8 cellular contexts compared by ENCODE assay signal in the genomic region with DNA sequence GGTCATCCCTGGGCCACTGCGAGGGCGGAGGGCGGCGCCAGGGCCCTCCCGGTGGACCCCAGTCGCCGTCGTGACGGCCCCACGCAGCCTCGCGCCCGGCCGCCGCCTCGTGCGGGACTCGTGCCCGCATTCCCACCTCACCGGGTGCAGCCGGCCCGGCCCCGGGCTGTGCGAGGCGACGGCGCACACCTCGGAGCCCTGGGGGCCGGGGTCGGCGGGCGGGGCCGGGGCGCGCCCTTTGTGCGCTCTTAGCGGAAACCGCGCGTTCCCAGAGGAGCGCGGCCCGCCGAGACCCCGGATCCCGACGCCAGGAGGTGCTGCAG. TPM values are rescaled to one million over a fixed set of nuclear protein-coding genes. Genes with fewer than 3 reads are reported as not detected.
DNase-seq lines count a peak whose midpoint lies in the region; ATAC-seq and TF ChIP-seq lines count a peak whose summit lies in the region.

No MANE protein-coding gene starts in this region.

- H3K4me1 ChIP-seq in CD8-positive, alpha-beta T cell (ENCODE audit: insufficient read depth, low read length), result peaks cover 45% of the 10 kb centered on the region
- H3K4me1 ChIP-seq in MM.1S (ENCODE audit: low read length), result no peaks in the 10 kb centered on the region
- peaks cover 9 to 24% of the 10 kb centered on the region in 2 experiments for H3K4me1 ChIP-seq in trophoblast cell (ENCODE audit: control insufficient read depth in 1 of 2, insufficient read depth in 2 of 2, low read length in 2 of 2)

- no peak overlapping the region for H4K91ac ChIP-seq in trophoblast cell (ENCODE audit: low read depth, low read length)

- H3K36me3 ChIP-seq in CD8-positive, alpha-beta T cell (ENCODE audit: insufficient read depth, low read length), result no peaks in the 10 kb centered on the region
- H3K36me3 ChIP-seq in MM.1S (replicated peaks; ENCODE audit: insufficient read depth, low read length) (no peaks in the 10 kb centered on the region), trophoblast cell (ENCODE audit: control insufficient read depth in 1 of 2, insufficient read depth in 2 of 2, low read length in 2 of 2) (no peaks in the 10 kb centered on the region)

- H3K27me3 Mint-ChIP-seq in CD8-positive, alpha-beta T cell (ENCODE audit: low read depth), result peaks cover 43% of the 10 kb centered on the region

- no peaks in the 10 kb centered on the region for H3K79me1 ChIP-seq in trophoblast cell (ENCODE audit: low read length)

- CTCF ChIA-PET in CD8-positive, alpha-beta T cell (lab: Charles Lee), result no interaction called here

- H2AFZ ChIP-seq in MM.1S (ENCODE audit: low read length) (no peak overlapping the region), trophoblast cell (ENCODE audit: insufficient read depth, low read length, poor library complexity) (no peak overlapping the region)

- H3K27me3 ChIP-seq in CD8-positive, alpha-beta T cell (ENCODE audit: insufficient read depth, low read length), result peaks cover 8% of the 10 kb centered on the region
- H3K27me3 ChIP-seq in MM.1S (replicated peaks; ENCODE audit: insufficient read depth, low read length) (peaks cover 57% of the 10 kb centered on the region), trophoblast cell (ENCODE audit: insufficient read depth, low read length) (peaks cover 66% of the 10 kb centered on the region)

- no peaks in the 10 kb centered on the region for H4K20me1 ChIP-seq in MM.1S (ENCODE audit: insufficient read depth, low read length)

- H3K9me2 ChIP-seq in MM.1S (replicated peaks; ENCODE audit: insufficient read depth, low read length), result no peaks in the 10 kb centered on the region

- peaks cover 40% of the 10 kb centered on the region for H3K4me1 Mint-ChIP-seq in CD8-positive, alpha-beta T cell (ENCODE audit: low read depth)

- no peak overlapping the region for H2AK5ac ChIP-seq in trophoblast cell (ENCODE audit: low read length)

- POLR2A ChIA-PET in CD8-positive, alpha-beta T cell (lab: Charles Lee), result interaction anchor here (1.4 kb wide), 1 partner anchor 8 kb away, joined by 3 read pairs; no protein-coding TSS in a partner anchor

- no peak overlapping the region for H3K14ac ChIP-seq in trophoblast cell (ENCODE audit: low read length)

- peak overlapping the region; percentile 57; the same call in 1 of the 2 replicates for H3K4me2 ChIP-seq in MM.1S (ENCODE audit: low read depth, low read length)
- peak overlapping the region; percentile 99 for H3K4me2 ChIP-seq in trophoblast cell (ENCODE audit: low read length)

- no peak overlapping the region for H3K23ac ChIP-seq in trophoblast cell (ENCODE audit: low read length)

- H3K79me2 ChIP-seq in MM.1S (ENCODE audit: low read length) (no peaks in the 10 kb centered on the region), trophoblast cell (ENCODE audit: control insufficient read depth, insufficient read depth, low read length, poor library complexity) (no peaks in the 10 kb centered on the region)

- H3K4me3 ChIP-seq in CD8-positive, alpha-beta T cell (ENCODE audit: low read depth, low read length), result peak overlapping the region; percentile 47
- no peak overlapping the region for H3K4me3 ChIP-seq in MM.1S (ENCODE audit: low read length)
- H3K4me3 ChIP-seq in epithelial cell of proximal tubule (ENCODE audit: low read depth, low read length), result peak overlapping the region; percentile 54
- no peak overlapping the region for H3K4me3 ChIP-seq in trophoblast cell (ENCODE audit: low read depth, low read length)

- no peak for ATAC-seq in CD8-positive, alpha-beta T cell
- no peak for ATAC-seq in HG03571 (IDR thresholded peaks at IDR 0.05; ENCODE audit: unreplicated experiment)

- H3K36me3 Mint-ChIP-seq in CD8-positive, alpha-beta T cell, result peaks cover 2% of the 10 kb centered on the region

- H2BK120ac ChIP-seq in trophoblast cell (ENCODE audit: insufficient read depth, low read length, poor library complexity), result no peak overlapping the region

- no peak overlapping the region for H3K27ac ChIP-seq in CD8-positive, alpha-beta T cell (ENCODE audit: low read depth, low read length)
- H3K27ac ChIP-seq in MM.1S (ENCODE audit: low read length), result no peak overlapping the region
- no peak overlapping the region for H3K27ac ChIP-seq in trophoblast cell (ENCODE audit: low read depth, low read length)

- no peaks in the 10 kb centered on the region for H3K9me3 Mint-ChIP-seq in CD8-positive, alpha-beta T cell

- no CpG with 5 or more reads among the region's 47 CpGs for WGBS in trophoblast cell (ENCODE audit: extremely low coverage, insufficient coverage, insufficient read length)

- no peak overlapping the region for H3K9ac ChIP-seq in MM.1S (ENCODE audit: low read length)
- H3K9ac ChIP-seq in trophoblast cell (ENCODE audit: low read length), result no peak overlapping the region

- no peak overlapping the region for H4K8ac ChIP-seq in trophoblast cell (ENCODE audit: low read depth, low read length)

- no peak overlapping the region for H3K4ac ChIP-seq in trophoblast cell (ENCODE audit: low read depth, low read length)

- no peaks in the 10 kb centered on the region for H3K9me3 ChIP-seq in CD8-positive, alpha-beta T cell (ENCODE audit: low read length)
- H3K9me3 ChIP-seq in MM.1S (replicated peaks; ENCODE audit: insufficient read depth, low read length) (no peaks in the 10 kb centered on the region), trophoblast cell (ENCODE audit: insufficient read depth, low read depth, low read length) (peaks cover 19% of the 10 kb centered on the region)

- no peak for DNase-seq in CD8-positive, alpha-beta T cell
- DNase-seq in MM.1S (no peak), epithelial cell of proximal tubule (ENCODE audit: low read depth) (no peak), trophoblast cell (no peak), NOMO-1 (lab: John Stamatoyannopoulos, UW; ENCODE audit: unreplicated experiment in 2 of 2) (no peak), cerebellum (ENCODE audit: low spot score) (no peak), NCI-H1694 (lab: John Stamatoyannopoulos, UW) (no peak)

- intact Hi-C loops in CD8-positive, alpha-beta T cell (cut with DNase I, micrococcal nuclease), result no loop called here

- no peaks in the 10 kb centered on the region for H3F3A ChIP-seq in MM.1S (ENCODE audit: insufficient read depth, low read length)

- H3K18ac ChIP-seq in trophoblast cell (ENCODE audit: low read length), result no peak overlapping the region

- no peak overlapping the region for H3K27ac Mint-ChIP-seq in CD8-positive, alpha-beta T cell

- peak overlapping the region; percentile 73 for H3K4me3 Mint-ChIP-seq in CD8-positive, alpha-beta T cell

- H2BK5ac ChIP-seq in trophoblast cell (ENCODE audit: low read depth, low read length, poor library complexity), result no peak overlapping the region

- no peak for TF ChIP-seq CTCF in CD8-positive, alpha-beta T cell (IDR thresholded peaks at IDR 0.05)
- TF ChIP-seq CTCF in MM.1S (IDR thresholded peaks at IDR 0.05; ENCODE audit: low read length) (no peak), epithelial cell of proximal tubule (conservative IDR thresholded peaks at IDR 0.05; ENCODE audit: low read depth, low read length) (no peak)

- H2BK12ac ChIP-seq in trophoblast cell (ENCODE audit: low read length), result no peak overlapping the region

- H4K12ac ChIP-seq in trophoblast cell (ENCODE audit: low read depth, low read length), result no peak overlapping the region

RNA-seq across cellular contexts. Expression of a gene that starts 5.5 kb away (rescaled TPM):
- total RNA-seq in CD8-positive, alpha-beta T cell, result 10 to 100 TPM; 17.8 to 19.9 TPM
- total RNA-seq in epithelial cell of proximal tubule, result 1.4 and 1.7 TPM in 2 replicates
- 5.2 and 5.8 TPM in 2 replicates for polyA plus RNA-seq in trophoblast cell (2013)
- 10.6 TPM for total RNA-seq in cerebellum

RNA-seq across cellular contexts. Expression of a gene that starts 10.2 kb away (rescaled TPM):
- 10 to 100 TPM; 24.0 to 25.3 TPM for total RNA-seq in CD8-positive, alpha-beta T cell
- total RNA-seq in epithelial cell of proximal tubule (5.0 and 7.0 TPM in 2 replicates), cerebellum (42.6 TPM)
- polyA plus RNA-seq in trophoblast cell (2013), result 17.9 and 18.0 TPM in 2 replicates

Comparison
In these comparisons a context has a peak if more than half of its experiments do, and no peak if none do; other contexts are left out.
1. H3K4me3 ChIP-seq: peak in CD8-positive, alpha-beta T cell (single experiment) and epithelial cell of proximal tubule (single experiment); none in MM.1S (single experiment) and trophoblast cell (single experiment).